Comparison of ENCODE assay signal across 8 cellular contexts in genomic region chr1:156889802-156890585, GRCh38. TPM values are rescaled to one million over a fixed set of nuclear protein-coding genes. Genes with fewer than 3 reads are reported as not detected.
DNase-seq lines count a peak whose midpoint lies in the region; ATAC-seq and TF ChIP-seq lines count a peak whose summit lies in the region.

No MANE protein-coding gene starts in this region.

- H4K91ac ChIP-seq in neuronal stem cell (ENCODE audit: low read depth, low read length, poor library complexity), result no peak overlapping the region

- no peak overlapping the region for H2BK15ac ChIP-seq in neuronal stem cell (ENCODE audit: low read length)

- H3K4me1 ChIP-seq in KMS-11 (ENCODE audit: low read depth, poor library complexity, severe bottlenecking) (peaks cover 6% of the 10 kb centered on the region), PC-3 (ENCODE audit: insufficient read depth, low read length) (no peaks in the 10 kb centered on the region), neuronal stem cell (ENCODE audit: control insufficient read depth in 2 of 2, insufficient read depth in 1 of 2, low read depth in 1 of 2, low read length in 2 of 2) (peaks cover 5 to 23% of the 10 kb centered on the region in 2 donors), thyroid gland (peaks cover 5 to 14% of the 10 kb centered on the region in 2 donors)

- H2BK120ac ChIP-seq in neuronal stem cell (ENCODE audit: low read depth, low read length), result no peak overlapping the region

- no peak overlapping the region for H2AK5ac ChIP-seq in neuronal stem cell (ENCODE audit: low read depth, low read length)

- H3K4me2 ChIP-seq in KMS-11 (no peak overlapping the region; the same call in 1 of the 2 replicates), PC-3 (ENCODE audit: low read length) (no peak overlapping the region), neuronal stem cell (ENCODE audit: insufficient read depth, low read length, poor library complexity, severe bottlenecking) (no peak overlapping the region)

- no peak overlapping the region for H2BK12ac ChIP-seq in neuronal stem cell (ENCODE audit: low read length)

- H3K4me3 Mint-ChIP-seq in activated T-cell treated with anti-CD3 and anti-CD28 coated beads, Interleukin-2, amount 50 U/mL, for 4 hours, result no peak overlapping the region

- H3K14ac ChIP-seq in neuronal stem cell (ENCODE audit: low read length), result no peak overlapping the region

- no peak overlapping the region for H3K4ac ChIP-seq in neuronal stem cell (ENCODE audit: low read length)

- CTCF ChIA-PET in PC-3 (lab: Charles Lee), result interaction anchor here (0.6 to 3.5 kb wide), 6 partner anchors 33 to 76 kb away, joined by 3 to 43 read pairs (median 6); no protein-coding TSS in a partner anchor

- H3K18ac ChIP-seq in neuronal stem cell (ENCODE audit: low read length), result no peak overlapping the region

- no peaks in the 10 kb centered on the region for H3K36me3 ChIP-seq in KMS-11 (ENCODE audit: insufficient read depth)
- no peaks in the 10 kb centered on the region for H3K36me3 ChIP-seq in PC-3 (ENCODE audit: low read depth, low read length)
- no peaks in the 10 kb centered on the region for H3K36me3 ChIP-seq in neuronal stem cell (replicated peaks in 1 of 2; ENCODE audit: control insufficient read depth in 2 of 2, insufficient read depth in 2 of 2, low read length in 2 of 2)
- H3K36me3 ChIP-seq in thyroid gland, result no peaks in the 10 kb centered on the region

- H3K9me3 ChIP-seq in PC-3 (ENCODE audit: low read length), result no peaks in the 10 kb centered on the region
- no peaks in the 10 kb centered on the region for H3K9me3 ChIP-seq in neuronal stem cell (replicated peaks in 1 of 2; ENCODE audit: control insufficient read depth in 2 of 2, insufficient read depth in 1 of 2, low read depth in 1 of 2, low read length in 2 of 2)
- H3K9me3 ChIP-seq in thyroid gland, result no peaks in the 10 kb centered on the region

- no peak overlapping the region for H3K9ac ChIP-seq in KMS-11
- no peak overlapping the region for H3K9ac ChIP-seq in PC-3 (ENCODE audit: low read length)
- H3K9ac ChIP-seq in neuronal stem cell (ENCODE audit: low read depth, low read length, poor library complexity), result no peak overlapping the region

- intact Hi-C loops in PC-3 (cut with micrococcal nuclease) (loop anchor here (1.0 kb wide), 5 partner anchors 30 to 201 kb away; partner anchors contain the start of gene NTRK1), thyroid gland (cut with DNase I) (loop anchor here (2.0 to 10.0 kb wide), 2 partner anchors 35 to 205 kb away; no protein-coding TSS in a partner anchor)

- H3K27me3 ChIP-seq in KMS-11 (ENCODE audit: insufficient read depth, low read depth) (peaks cover 82% of the 10 kb centered on the region), PC-3 (ENCODE audit: low read length) (no peaks in the 10 kb centered on the region), neuronal stem cell (ENCODE audit: control insufficient read depth in 3 of 3, insufficient read depth in 3 of 3, low read depth in 1 of 3, low read length in 3 of 3) (peaks cover 0 to 71% (median 28%) of the 10 kb centered on the region in 3 experiments), thyroid gland (peaks cover 3% of the 10 kb centered on the region)

- peak overlapping the region; percentile 44; the same call in 1 of the 2 replicates for H2AFZ ChIP-seq in KMS-11 (ENCODE audit: low read depth)
- peak overlapping the region; percentile 37; the same call in 1 of the 2 replicates for H2AFZ ChIP-seq in PC-3 (ENCODE audit: low read length)
- H2AFZ ChIP-seq in neuronal stem cell (ENCODE audit: low read length), result peak overlapping the region; percentile 65

- BruUV-seq in PC-3 (replicated peaks; lab: Mats Ljungman, UMichigan), result no TSS peak

- no peaks in the 10 kb centered on the region for H4K20me1 ChIP-seq in KMS-11 (ENCODE audit: insufficient read depth)
- H4K20me1 ChIP-seq in PC-3 (ENCODE audit: low read length), result no peaks in the 10 kb centered on the region

- H3K27ac ChIP-seq in KMS-11 (no peak overlapping the region), PC-3 (ENCODE audit: low read length) (no peak overlapping the region), neuronal stem cell (replicated peaks; ENCODE audit: low read length) (no peak overlapping the region), thyroid gland (no peak overlapping the region)

- H3K23ac ChIP-seq in neuronal stem cell (ENCODE audit: low read depth, low read length, poor library complexity), result no peak overlapping the region

- H3K4me3 ChIP-seq in KMS-11 (IDR thresholded peaks at IDR 0.05; ENCODE audit: insufficient read depth, low read depth, low read length) (no peak overlapping the region), PC-3 (ENCODE audit: low read length) (no peak overlapping the region), fibroblast of the aortic adventitia (ENCODE audit: low read depth, low read length) (no peak overlapping the region), neuronal stem cell (ENCODE audit: low read length in 2 of 2) (no peak overlapping the region), thyroid gland (replicated peaks in 1 of 3) (no peak overlapping the region)

- POLR2A ChIA-PET in PC-3 (lab: Charles Lee; ENCODE audit: unreplicated experiment), result interaction anchor here (0.5 to 0.6 kb wide), 3 partner anchors 31 to 78 kb away, joined by 3 to 6 read pairs (median 4); no protein-coding TSS in a partner anchor

- peak; percentile 45 for ATAC-seq in PC-3
- ATAC-seq in activated T-cell treated with anti-CD3 and anti-CD28 coated beads, Interleukin-2, amount 50 U/mL, for 4 hours, result no peak
- ATAC-seq in HG03095 (IDR thresholded peaks at IDR 0.05; ENCODE audit: unreplicated experiment), result no peak

- no peaks in the 10 kb centered on the region for H3F3A ChIP-seq in PC-3 (ENCODE audit: low read length, unreplicated experiment)

- H2BK5ac ChIP-seq in neuronal stem cell (ENCODE audit: low read length), result no peak overlapping the region

- peaks cover 46% of the 10 kb centered on the region for H3K27me3 Mint-ChIP-seq in activated T-cell treated with anti-CD3 and anti-CD28 coated beads, Interleukin-2, amount 50 U/mL, for 4 hours (ENCODE audit: low read depth)

- H4K8ac ChIP-seq in neuronal stem cell (ENCODE audit: low read depth, low read length), result peak overlapping the region; percentile 68

- DNase-seq in DMS153 (lab: John Stamatoyannopoulos, UW) (peak; percentile 70), PC-3 (peak; percentile 93), fibroblast of the aortic adventitia (ENCODE audit: low read depth) (peak; percentile 88), neuronal stem cell (ENCODE audit: low spot score) (peak; percentile 76), thyroid gland (peak; percentile 82 to 85)
- peak; percentile 49 for DNase-seq in activated T-cell treated with anti-CD3 and anti-CD28 coated beads, Interleukin-2, amount 50 U/mL, for 4 hours

- TF ChIP-seq CTCF in KMS-11 (conservative IDR thresholded peaks at IDR 0.05; ENCODE audit: low read depth, low read length), result peak; percentile 100
- TF ChIP-seq CTCF in PC-3 (conservative IDR thresholded peaks at IDR 0.05; ENCODE audit: low read depth, low read length), result peak; percentile 97
- peak; percentile 91 for TF ChIP-seq CTCF in fibroblast of the aortic adventitia (IDR thresholded peaks at IDR 0.05; ENCODE audit: insufficient read depth, low read length)
- TF ChIP-seq CTCF in thyroid gland (IDR thresholded peaks at IDR 0.05), result peak; percentile 24 to 84 (median 68)

- H3K79me1 ChIP-seq in neuronal stem cell (ENCODE audit: low read depth, low read length), result no peaks in the 10 kb centered on the region

- no peaks in the 10 kb centered on the region for H3K9me3 Mint-ChIP-seq in activated T-cell treated with anti-CD3 and anti-CD28 coated beads, Interleukin-2, amount 50 U/mL, for 4 hours

- H3K4me1 Mint-ChIP-seq in activated T-cell treated with anti-CD3 and anti-CD28 coated beads, Interleukin-2, amount 50 U/mL, for 4 hours (ENCODE audit: low read depth), result peaks cover 6% of the 10 kb centered on the region

- no peaks in the 10 kb centered on the region for H3K79me2 ChIP-seq in KMS-11 (ENCODE audit: insufficient read depth, low read depth)
- no peaks in the 10 kb centered on the region for H3K79me2 ChIP-seq in PC-3 (ENCODE audit: low read length)

- TF ChIP-seq POLR2A in thyroid gland (IDR thresholded peaks at IDR 0.05), result no peak

- H3K36me3 Mint-ChIP-seq in activated T-cell treated with anti-CD3 and anti-CD28 coated beads, Interleukin-2, amount 50 U/mL, for 4 hours (ENCODE audit: insufficient read depth), result no peaks in the 10 kb centered on the region

- H3K9me2 ChIP-seq in PC-3 (replicated peaks; ENCODE audit: low read length), result no peaks in the 10 kb centered on the region

- WGBS in neuronal stem cell (ENCODE audit: extremely low coverage in 2 of 2, insufficient read length in 2 of 2, insufficient replicate concordance in 1 of 2), 2 donors, result 100% methylated on average over 1 of the region's 8 CpGs; no CpG with 5 or more reads in 1 of the 2 donors
- WGBS in thyroid gland, 2 donors, result 45 to 46% methylated on average over 8 of the region's 8 CpGs

RNA-seq across cellular contexts. Expression of gene PEAR1, which starts 3.5 kb away (rescaled TPM):
- total RNA-seq in PC-3 (2014; rRNA removed) (10.3 and 11.9 TPM in 2 replicates), fibroblast of the aortic adventitia (ENCODE audit: low replicate concordance) (4.8 and 10.8 TPM in 2 replicates), thyroid gland (10 to 100 TPM; 11.2 to 21.9 (median 14.4) TPM)
- under 1 TPM in 1 of 3 donors, not detected in 2; 0.05 TPM for total RNA-seq in activated T-cell treated with anti-CD3 and anti-CD28 coated beads, Interleukin-2, amount 50 U/mL, for 4 hours
- 0.78 TPM for polyA plus RNA-seq in neuronal stem cell (2013, experiment 1 of 2)
- polyA plus RNA-seq in neuronal stem cell (2013, experiment 2 of 2), result 0.62 TPM

RNA-seq across cellular contexts. Expression of gene NTRK1, which starts 29.3 kb away (rescaled TPM):
- total RNA-seq in PC-3 (2014; rRNA removed), result 0.15 and 0.40 TPM in 2 replicates
- 1 to 10 TPM in 2 of 3 donors, under 1 TPM in 1; 0.55 to 2.4 (median 1.8) TPM for total RNA-seq in activated T-cell treated with anti-CD3 and anti-CD28 coated beads, Interleukin-2, amount 50 U/mL, for 4 hours
- 0.09 TPM in 1 of 2 replicates, not detected in the other for total RNA-seq in fibroblast of the aortic adventitia (ENCODE audit: low replicate concordance)
- 0.07 TPM for polyA plus RNA-seq in neuronal stem cell (2013, experiment 1 of 2)
- polyA plus RNA-seq in neuronal stem cell (2013, experiment 2 of 2), result 0.11 TPM
- 1 to 10 TPM in 1 of 4 donors, under 1 TPM in 3; 0.11 to 1.2 (median 0.63) TPM for total RNA-seq in thyroid gland

RNA-seq across cellular contexts. Expression of gene LRRC71, which starts 30.4 kb away (rescaled TPM):
- total RNA-seq in PC-3 (2014; rRNA removed) (0.11 TPM in 1 of 2 replicates, not detected in the other), fibroblast of the aortic adventitia (ENCODE audit: low replicate concordance) (0.09 TPM in 1 of 2 replicates, not detected in the other), thyroid gland (not detected)
- total RNA-seq in activated T-cell treated with anti-CD3 and anti-CD28 coated beads, Interleukin-2, amount 50 U/mL, for 4 hours, result not detected
- polyA plus RNA-seq in neuronal stem cell (2013, experiment 1 of 2), result 0.03 TPM
- polyA plus RNA-seq in neuronal stem cell (2013, experiment 2 of 2), result 0.01 TPM

RNA-seq across cellular contexts. Expression of gene INSRR, which starts 31.1 kb away (rescaled TPM):
- total RNA-seq in PC-3 (2014; rRNA removed) (not detected in 2 replicates), fibroblast of the aortic adventitia (ENCODE audit: low replicate concordance) (0.08 TPM in 1 of 2 replicates, not detected in the other), thyroid gland (not detected)
- total RNA-seq in activated T-cell treated with anti-CD3 and anti-CD28 coated beads, Interleukin-2, amount 50 U/mL, for 4 hours, result under 1 TPM in 1 of 3 donors, not detected in 2; 0.11 TPM
- polyA plus RNA-seq in neuronal stem cell (2013, experiment 1 of 2), result 0.01 TPM
- polyA plus RNA-seq in neuronal stem cell (2013, experiment 2 of 2), result 0.01 TPM
